ENCODE assay signal across 1 cellular context in the genomic region with DNA sequence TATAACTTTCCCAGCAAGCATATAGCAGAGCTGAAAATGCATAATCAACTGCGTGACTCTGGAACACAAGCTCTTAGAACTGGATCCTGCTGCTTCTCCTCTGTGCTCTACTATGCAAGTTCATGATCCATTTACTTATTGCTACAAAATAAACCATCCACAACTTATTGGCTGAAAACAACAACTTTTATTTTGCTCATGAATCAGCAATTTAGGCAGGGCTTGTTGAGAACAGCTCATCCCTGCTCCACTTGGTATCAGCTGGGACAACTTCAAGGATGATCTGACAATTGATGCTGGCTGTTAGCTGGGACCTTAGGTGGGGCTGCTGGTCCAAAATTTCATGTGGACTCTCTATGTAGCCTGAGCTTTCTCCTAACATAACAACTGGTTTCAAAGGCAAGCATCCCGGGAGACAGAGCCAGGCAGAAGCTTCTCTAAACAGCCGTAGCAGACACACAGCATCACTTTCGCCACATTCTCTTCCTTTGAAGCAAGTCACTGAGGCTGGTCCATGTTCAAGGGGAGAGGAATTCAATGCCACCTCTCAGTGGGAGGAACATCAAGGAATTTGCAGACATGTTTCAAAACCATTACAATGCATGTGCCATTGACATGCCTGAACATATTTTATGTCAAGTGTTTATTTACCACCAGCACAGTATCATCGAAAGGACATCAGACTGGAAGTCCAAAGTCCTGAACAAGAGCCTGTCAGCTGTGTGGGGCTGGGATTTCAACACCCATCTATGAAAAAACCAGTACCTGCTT.
TF ChIP-seq lines count a peak whose summit lies in the region.

No MANE protein-coding gene starts in this region.

TF ChIP-seq in HepG2, 621 proteins besides CTCF, POLR2A, EP300 and RAD21 (continued from another document):
- TF ChIP-seq SOX13 (IDR thresholded peaks at IDR 0.05) (peak; percentile 48; the same call in 1 of the 2 replicates), SOX13 (CRISPR knock-in tag; conservative IDR thresholded peaks at IDR 0.05 in 1 of 2, IDR thresholded peaks at IDR 0.05 in 1 of 2) (peak in 1 of 2 experiments; percentile 55; a peak in 2 of 4 replicates), ATF1 (CRISPR knock-in tag; IDR thresholded peaks at IDR 0.05) (peak; percentile 35; the same call in 1 of the 2 replicates), DMAP1 (CRISPR knock-in tag; IDR thresholded peaks at IDR 0.05) (no peak), ZNF24 (IDR thresholded peaks at IDR 0.05) (no peak), RARG (CRISPR knock-in tag; IDR thresholded peaks at IDR 0.05; ENCODE audit: low read depth) (no peak), ETV5 (CRISPR knock-in tag; IDR thresholded peaks at IDR 0.05; ENCODE audit: borderline replicate concordance) (no peak; the same call in 1 of the 2 replicates), RBM39 (IDR thresholded peaks at IDR 0.05; ENCODE audit: low read depth, low read length, poor library complexity, severe bottlenecking) (no peak), NR2F1 (CRISPR knock-in tag; IDR thresholded peaks at IDR 0.05) (no peak), ERF (CRISPR knock-in tag; IDR thresholded peaks at IDR 0.05) (no peak), CEBPG (CRISPR knock-in tag; IDR thresholded peaks at IDR 0.05) (peak; percentile 67), TBX3 (IDR thresholded peaks at IDR 0.05; ENCODE audit: borderline replicate concordance) (peak; percentile 48; the same call in 1 of the 2 replicates), ZNF572 (CRISPR knock-in tag; IDR thresholded peaks at IDR 0.05) (no peak), BCL6 (CRISPR knock-in tag; IDR thresholded peaks at IDR 0.05) (0 out of 2 replicates have a peak, but pooled peaks have one; percentile 12), ZMYM3 (CRISPR knock-in tag; IDR thresholded peaks at IDR 0.05) (peak; percentile 41; the same call in 1 of the 2 replicates), ZNF431 (CRISPR knock-in tag; IDR thresholded peaks at IDR 0.05; ENCODE audit: borderline replicate concordance, low read depth) (no peak), SNAPC2 (CRISPR knock-in tag; IDR thresholded peaks at IDR 0.05) (no peak), MAFF (IDR thresholded peaks at IDR 0.05; ENCODE audit: low read depth, low read length) (peak; percentile 72), IKZF1 (IDR thresholded peaks at IDR 0.05) (no peak), ARNT (IDR thresholded peaks at IDR 0.05) (no peak), ZNF720 (CRISPR knock-in tag; IDR thresholded peaks at IDR 0.05) (no peak), ZEB1 (IDR thresholded peaks at IDR 0.05; ENCODE audit: insufficient replicate concordance, low read depth) (no peak), ZNF747 (CRISPR knock-in tag; IDR thresholded peaks at IDR 0.05; ENCODE audit: borderline replicate concordance) (no peak)
- TF ChIP-seq, protein P1, sequence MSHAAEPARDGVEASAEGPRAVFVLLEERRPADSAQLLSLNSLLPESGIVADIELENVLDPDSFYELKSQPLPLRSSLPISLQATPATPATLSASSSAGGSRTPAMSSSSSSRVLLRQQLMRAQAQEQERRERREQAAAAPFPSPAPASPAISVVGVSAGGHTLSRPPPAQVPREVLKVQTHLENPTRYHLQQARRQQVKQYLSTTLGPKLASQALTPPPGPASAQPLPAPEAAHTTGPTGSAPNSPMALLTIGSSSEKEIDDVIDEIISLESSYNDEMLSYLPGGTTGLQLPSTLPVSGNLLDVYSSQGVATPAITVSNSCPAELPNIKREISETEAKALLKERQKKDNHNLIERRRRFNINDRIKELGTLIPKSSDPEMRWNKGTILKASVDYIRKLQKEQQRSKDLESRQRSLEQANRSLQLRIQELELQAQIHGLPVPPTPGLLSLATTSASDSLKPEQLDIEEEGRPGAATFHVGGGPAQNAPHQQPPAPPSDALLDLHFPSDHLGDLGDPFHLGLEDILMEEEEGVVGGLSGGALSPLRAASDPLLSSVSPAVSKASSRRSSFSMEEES (CRISPR knock-in tag; IDR thresholded peaks at IDR 0.05) = peak; percentile 43; the same call in 1 of the 2 replicates
- TF ChIP-seq, protein P2, sequence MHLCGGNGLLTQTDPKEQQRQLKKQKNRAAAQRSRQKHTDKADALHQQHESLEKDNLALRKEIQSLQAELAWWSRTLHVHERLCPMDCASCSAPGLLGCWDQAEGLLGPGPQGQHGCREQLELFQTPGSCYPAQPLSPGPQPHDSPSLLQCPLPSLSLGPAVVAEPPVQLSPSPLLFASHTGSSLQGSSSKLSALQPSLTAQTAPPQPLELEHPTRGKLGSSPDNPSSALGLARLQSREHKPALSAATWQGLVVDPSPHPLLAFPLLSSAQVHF (CRISPR knock-in tag; IDR thresholded peaks at IDR 0.05) = no peak
- TF ChIP-seq, protein P3, sequence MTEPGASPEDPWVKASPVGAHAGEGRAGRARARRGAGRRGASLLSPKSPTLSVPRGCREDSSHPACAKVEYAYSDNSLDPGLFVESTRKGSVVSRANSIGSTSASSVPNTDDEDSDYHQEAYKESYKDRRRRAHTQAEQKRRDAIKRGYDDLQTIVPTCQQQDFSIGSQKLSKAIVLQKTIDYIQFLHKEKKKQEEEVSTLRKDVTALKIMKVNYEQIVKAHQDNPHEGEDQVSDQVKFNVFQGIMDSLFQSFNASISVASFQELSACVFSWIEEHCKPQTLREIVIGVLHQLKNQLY (CRISPR knock-in tag; IDR thresholded peaks at IDR 0.05) = peak; percentile 56; the same call in 1 of the 2 replicates
- TF ChIP-seq, protein P4, sequence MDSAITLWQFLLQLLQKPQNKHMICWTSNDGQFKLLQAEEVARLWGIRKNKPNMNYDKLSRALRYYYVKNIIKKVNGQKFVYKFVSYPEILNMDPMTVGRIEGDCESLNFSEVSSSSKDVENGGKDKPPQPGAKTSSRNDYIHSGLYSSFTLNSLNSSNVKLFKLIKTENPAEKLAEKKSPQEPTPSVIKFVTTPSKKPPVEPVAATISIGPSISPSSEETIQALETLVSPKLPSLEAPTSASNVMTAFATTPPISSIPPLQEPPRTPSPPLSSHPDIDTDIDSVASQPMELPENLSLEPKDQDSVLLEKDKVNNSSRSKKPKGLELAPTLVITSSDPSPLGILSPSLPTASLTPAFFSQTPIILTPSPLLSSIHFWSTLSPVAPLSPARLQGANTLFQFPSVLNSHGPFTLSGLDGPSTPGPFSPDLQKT (CRISPR knock-in tag; IDR thresholded peaks at IDR 0.05; ENCODE audit: borderline replicate concordance) = no peak
- TF ChIP-seq, protein P5, sequence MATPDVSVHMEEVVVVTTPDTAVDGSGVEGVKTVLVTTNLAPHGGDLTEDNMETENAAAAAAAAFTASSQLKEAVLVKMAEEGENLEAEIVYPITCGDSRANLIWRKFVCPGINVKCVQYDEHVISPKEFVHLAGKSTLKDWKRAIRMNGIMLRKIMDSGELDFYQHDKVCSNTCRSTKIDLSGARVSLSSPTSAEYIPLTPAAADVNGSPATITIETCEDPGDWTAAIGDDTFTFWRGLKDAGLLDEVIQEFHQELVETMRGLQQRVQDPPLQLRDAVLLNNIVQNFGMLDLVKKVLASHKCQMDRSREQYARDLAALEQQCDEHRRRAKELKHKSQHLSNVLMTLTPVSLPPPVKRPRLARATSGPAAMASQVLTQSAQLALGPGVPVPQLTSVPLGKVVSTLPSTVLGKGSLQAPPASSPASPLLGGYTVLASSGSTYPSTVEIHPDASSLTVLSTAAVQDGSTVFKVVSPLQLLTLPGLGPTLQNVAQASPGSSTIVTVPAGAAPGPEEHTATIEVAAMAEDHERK (CRISPR knock-in tag; IDR thresholded peaks at IDR 0.05; ENCODE audit: low read depth) = no peak
- TF ChIP-seq, protein P6, sequence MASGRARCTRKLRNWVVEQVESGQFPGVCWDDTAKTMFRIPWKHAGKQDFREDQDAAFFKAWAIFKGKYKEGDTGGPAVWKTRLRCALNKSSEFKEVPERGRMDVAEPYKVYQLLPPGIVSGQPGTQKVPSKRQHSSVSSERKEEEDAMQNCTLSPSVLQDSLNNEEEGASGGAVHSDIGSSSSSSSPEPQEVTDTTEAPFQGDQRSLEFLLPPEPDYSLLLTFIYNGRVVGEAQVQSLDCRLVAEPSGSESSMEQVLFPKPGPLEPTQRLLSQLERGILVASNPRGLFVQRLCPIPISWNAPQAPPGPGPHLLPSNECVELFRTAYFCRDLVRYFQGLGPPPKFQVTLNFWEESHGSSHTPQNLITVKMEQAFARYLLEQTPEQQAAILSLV (CRISPR knock-in tag; IDR thresholded peaks at IDR 0.05; ENCODE audit: borderline replicate concordance) = no peak
- TF ChIP-seq, protein P7, sequence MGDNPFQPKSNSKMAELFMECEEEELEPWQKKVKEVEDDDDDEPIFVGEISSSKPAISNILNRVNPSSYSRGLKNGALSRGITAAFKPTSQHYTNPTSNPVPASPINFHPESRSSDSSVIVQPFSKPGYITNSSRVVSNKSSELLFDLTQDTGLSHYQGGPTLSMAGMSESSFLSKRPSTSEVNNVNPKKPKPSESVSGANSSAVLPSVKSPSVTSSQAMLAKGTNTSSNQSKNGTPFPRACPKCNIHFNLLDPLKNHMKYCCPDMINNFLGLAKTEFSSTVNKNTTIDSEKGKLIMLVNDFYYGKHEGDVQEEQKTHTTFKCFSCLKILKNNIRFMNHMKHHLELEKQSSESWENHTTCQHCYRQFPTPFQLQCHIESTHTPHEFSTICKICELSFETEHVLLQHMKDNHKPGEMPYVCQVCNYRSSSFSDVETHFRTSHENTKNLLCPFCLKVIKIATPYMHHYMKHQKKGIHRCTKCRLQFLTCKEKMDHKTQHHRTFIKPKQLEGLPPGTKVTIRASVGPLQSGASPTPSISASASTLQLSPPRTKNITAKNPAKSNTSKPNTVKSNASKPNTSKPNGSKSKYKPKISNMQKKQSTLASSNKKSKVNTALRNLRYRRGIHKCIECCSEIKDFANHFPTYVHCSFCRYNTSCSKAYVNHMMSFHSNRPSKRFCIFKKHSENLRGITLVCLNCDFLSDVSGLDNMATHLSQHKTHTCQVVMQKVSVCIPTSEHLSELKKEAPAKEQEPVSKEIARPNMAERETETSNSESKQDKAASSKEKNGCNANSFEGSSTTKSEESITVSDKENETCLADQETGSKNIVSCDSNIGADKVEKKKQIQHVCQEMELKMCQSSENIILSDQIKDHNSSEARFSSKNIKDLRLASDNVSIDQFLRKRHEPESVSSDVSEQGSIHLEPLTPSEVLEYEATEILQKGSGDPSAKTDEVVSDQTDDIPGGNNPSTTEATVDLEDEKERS (CRISPR knock-in tag; IDR thresholded peaks at IDR 0.05) = no peak
TF ChIP-seq in HepG2: peak in this region for 93.
